Comparison of ENCODE assay signal across 26 cellular contexts in genomic region chr4:55277011-55277410, GRCh38.
"Had no signal": no experiment of that assay in that cellular context is flagged by ENCODE, and none has a peak within 500 bp of the region (broad histone marks: within the 10 kb centered on the region; RNA-seq: fewer than 3 reads in every experiment).

No MANE protein-coding gene starts in this region.

- H3K4me1 ChIP-seq: esophagus muscularis mucosa, esophagus squamous epithelium, foreskin keratinocyte, gastrocnemius medialis, gastroesophageal sphincter, heart left ventricle, heart right ventricle had no signal

- H3K9me3 ChIP-seq: colonic mucosa, gastrocnemius medialis had no signal

- H3K4me3 ChIP-seq: colonic mucosa, coronary artery, dorsolateral prefrontal cortex, esophagus muscularis mucosa, esophagus squamous epithelium, gastrocnemius medialis, gastroesophageal sphincter, heart left ventricle, heart right ventricle had no signal

- H3K4me3 Mint-ChIP-seq: dendritic cell treated with granulocyte-macrophage colony-stimulating factor and Interleukin-4, amounts not matched to agents 40 ng/mL and 50 ng/mL, for 4 days; effector memory CD8-positive, alpha-beta T cell; endodermal cell had no signal

- DNase-seq: colonic mucosa; cortex of kidney; dermis blood vessel endothelial cell; dorsolateral prefrontal cortex; effector CD4-positive, alpha-beta T cell; effector CD8-positive, alpha-beta T cell; effector memory CD4-positive, alpha-beta T cell; effector memory CD8-positive, alpha-beta T cell; endodermal cell; erythroblast; esophagus squamous epithelium; foreskin fibroblast; foreskin keratinocyte; foreskin melanocyte; gastrocnemius medialis; glutamatergic neuron; head of caudate nucleus; heart left ventricle; heart right ventricle had no signal

- H3K27ac ChIP-seq: colonic mucosa, coronary artery, dorsolateral prefrontal cortex, epithelial cell of prostate, esophagus muscularis mucosa, esophagus squamous epithelium, foreskin keratinocyte, gastrocnemius medialis, gastroesophageal sphincter, heart left ventricle, heart right ventricle had no signal

- H3K36me3 ChIP-seq: colonic mucosa, esophagus muscularis mucosa, esophagus squamous epithelium, gastrocnemius medialis, gastroesophageal sphincter, heart left ventricle, heart right ventricle had no signal

- H3K27ac Mint-ChIP-seq: dendritic cell treated with granulocyte-macrophage colony-stimulating factor and Interleukin-4, amounts not matched to agents 40 ng/mL and 50 ng/mL, for 4 days; effector memory CD8-positive, alpha-beta T cell; endodermal cell had no signal

- FAIRE-seq: endothelial cell of umbilical vein had no signal

- ATAC-seq: effector memory CD8-positive, alpha-beta T cell; esophagus mucosa; foreskin keratinocyte; gastrocnemius medialis; gastroesophageal sphincter; heart left ventricle; heart right ventricle had no signal

- H3K27me3 ChIP-seq: colonic mucosa, esophagus muscularis mucosa, esophagus squamous epithelium, gastrocnemius medialis, heart left ventricle, heart right ventricle had no signal
